Comparison of ENCODE assay signal across 15 cellular contexts in genomic region chr7:68107256-68107655, GRCh38.
A peak's percentile ranks its signal among the peaks of the same experiment; 100 is the strongest.
DNase-seq lines count a peak whose midpoint lies in the region; ATAC-seq, FAIRE-seq and TF ChIP-seq lines count a peak whose summit lies in the region.
"Had no signal": no experiment of that assay in that cellular context is flagged by ENCODE, and none has a peak within 500 bp of the region (broad histone marks: within the 10 kb centered on the region; RNA-seq: fewer than 3 reads in every experiment).

No MANE protein-coding gene starts in this region.

- POLR2A ChIA-PET in H1 (lab: Charles Lee; ENCODE audit: partially characterized antibody), result no interaction called here

- no peak overlapping the region for H4K8ac ChIP-seq in H1 (ENCODE audit: extremely low read depth, insufficient read depth, low read length)

- H3K9ac ChIP-seq in H1 (replicated peaks in 1 of 4; ENCODE audit: extremely low read depth in 1 of 4, low read depth in 3 of 4, low read length in 3 of 4), result no peak overlapping the region

- no peak for FAIRE-seq in H1 (lab: Jason Lieb, UNC)

- H3K4ac ChIP-seq in H1 (replicated peaks; ENCODE audit: insufficient read length, low read depth, low read length), result no peak overlapping the region

- TF ChIP-seq RAD21 in H1 (IDR thresholded peaks at IDR 0.05 in 1 of 2, conservative IDR thresholded peaks at IDR 0.05 in 1 of 2; ENCODE audit: low read depth in 2 of 2, low read length in 2 of 2), result no peak

- ATAC-seq in Right ventricle myocardium inferior, result peak; percentile 87
- ATAC-seq in HG03095 (IDR thresholded peaks at IDR 0.05; ENCODE audit: unreplicated experiment), result no peak
- ATAC-seq in lower lobe of right lung, result no peak

- H3K23me2 ChIP-seq in H1 (ENCODE audit: low read depth, low read length), result no peaks in the 10 kb centered on the region

- no peaks in the 10 kb centered on the region for H3K27me3 ChIP-seq in H1 (replicated peaks in 1 of 4; ENCODE audit: control insufficient read depth in 3 of 4, extremely low read depth in 1 of 4, insufficient read depth in 3 of 4, low read length in 3 of 4)
- no peaks in the 10 kb centered on the region for H3K27me3 ChIP-seq in lower lobe of right lung (ENCODE audit: low read depth)

- H3K9me3 ChIP-seq in H1 (ENCODE audit: insufficient read depth in 2 of 2, low read depth in 1 of 2, low read length in 1 of 2) (no peaks in the 10 kb centered on the region), lower lobe of right lung (no peaks in the 10 kb centered on the region)

- H2BK15ac ChIP-seq in H1 (ENCODE audit: low read length), result no peak overlapping the region

- H3K79me2 ChIP-seq in H1 (ENCODE audit: control insufficient read depth in 1 of 2, insufficient read depth in 2 of 2, low read length in 2 of 2), result no peaks in the 10 kb centered on the region

- H2BK5ac ChIP-seq in H1 (ENCODE audit: low read depth, low read length), result no peak overlapping the region

- H3K56ac ChIP-seq in H1 (replicated peaks; ENCODE audit: insufficient read length, low read depth, low read length), result no peak overlapping the region

- H4K5ac ChIP-seq in H1 (ENCODE audit: insufficient read length, low read depth, low read length), result no peak overlapping the region

- no peak for TF ChIP-seq EP300 in H1 (IDR thresholded peaks at IDR 0.05; ENCODE audit: borderline replicate concordance in 1 of 2, low read depth in 2 of 2, low read length in 2 of 2)

- no peaks in the 10 kb centered on the region for H3K79me1 ChIP-seq in H1 (ENCODE audit: low read depth, low read length)

- H2AK5ac ChIP-seq in H1 (ENCODE audit: low read depth, low read length), result no peak overlapping the region

- H3K4me3 ChIP-seq in H1 (ENCODE audit: extremely low read depth in 1 of 4, insufficient read depth in 2 of 4, low read depth in 3 of 4, low read length in 4 of 4), result no peak overlapping the region
- H3K4me3 ChIP-seq in lower lobe of right lung, result no peak overlapping the region

- no peaks in the 10 kb centered on the region for H3K36me3 ChIP-seq in H1 (ENCODE audit: control insufficient read depth in 2 of 4, insufficient read depth in 4 of 4, low read length in 3 of 4)
- H3K36me3 ChIP-seq in lower lobe of right lung, result no peaks in the 10 kb centered on the region

- WGBS in H1 (ENCODE audit: extremely low coverage in 1 of 2, insufficient coverage in 1 of 2, insufficient read length in 1 of 2, insufficient replicate concordance in 2 of 2, low coverage in 1 of 2, low lambda C conversion rate in 2 of 2, missing lambda C conversion rate in 1 of 2), 2 experiments, result 90% methylated on average over 11 of the region's 11 CpGs; no CpG with 5 or more reads in 1 of the 2 experiments

- 0 out of 2 replicates have a peak overlapping the region, but pooled peaks have one; percentile 12 for H2BK12ac ChIP-seq in H1 (ENCODE audit: low read depth, low read length)

- TF ChIP-seq POLR2A in H1 (IDR thresholded peaks at IDR 0.05; ENCODE audit: control extremely low read depth in 1 of 2, low read depth in 2 of 2, low read length in 2 of 2), result no peak

- H2BK120ac ChIP-seq in H1 (replicated peaks; ENCODE audit: low read depth, low read length), result no peak overlapping the region

- H2BK20ac ChIP-seq in H1 (ENCODE audit: low read length), result no peak overlapping the region

- TF ChIP-seq CTCF in H1 (IDR thresholded peaks at IDR 0.05; ENCODE audit: control extremely low read depth in 1 of 3, insufficient read depth in 1 of 3, low read depth in 1 of 3, low read length in 3 of 3) (no peak), lower lobe of right lung (IDR thresholded peaks at IDR 0.05) (no peak)

- CTCF ChIA-PET in H1 (lab: Charles Lee; ENCODE audit: partially characterized antibody), result interaction anchor here (1.1 kb wide), 1 partner anchor 65 kb away, joined by 3 read pairs; no protein-coding TSS in a partner anchor

- H4K91ac ChIP-seq in H1 (replicated peaks; ENCODE audit: insufficient read length, low read length), result no peak overlapping the region

- H3K4me2 ChIP-seq in H1 (ENCODE audit: insufficient read depth in 1 of 2, low read depth in 2 of 2, low read length in 2 of 2), result no peak overlapping the region

- H4K20me1 ChIP-seq in H1 (replicated peaks in 1 of 2; ENCODE audit: control insufficient read depth in 1 of 2, insufficient read depth in 2 of 2, low read length in 2 of 2), result no peaks in the 10 kb centered on the region

- H3K23ac ChIP-seq in H1 (ENCODE audit: insufficient read length), result no peak overlapping the region

- intact Hi-C loops in Right ventricle myocardium inferior (cut with DNase I) (no loop called here), cardiac septum (cut with DNase I) (no loop called here), lower lobe of right lung (cut with DNase I) (no loop called here)

- H3K4me1 ChIP-seq in H1 (replicated peaks in 1 of 4; ENCODE audit: control insufficient read depth in 3 of 4, insufficient read depth in 4 of 4, low read length in 3 of 4) (peaks cover 0 to 3% (median 0%) of the 10 kb centered on the region in 4 experiments; a peak in 1 of 7 replicates), lower lobe of right lung (no peaks in the 10 kb centered on the region)

- H2AFZ ChIP-seq in H1 (ENCODE audit: low read length), result peak overlapping the region; percentile 73

- no peak overlapping the region for H3K18ac ChIP-seq in H1 (ENCODE audit: extremely low read depth, low read length)

- no peak overlapping the region for H3K27ac ChIP-seq in H1 (ENCODE audit: low read depth, low read length)
- H3K27ac ChIP-seq in lower lobe of right lung, result no peak overlapping the region
- H3K27ac ChIP-seq: C4-2B had no signal

- no peak overlapping the region for H3K14ac ChIP-seq in H1 (ENCODE audit: insufficient read length)

- DNase-seq in Right ventricle myocardium inferior (ENCODE audit: missing footprints), result no peak
- DNase-seq in cardiac septum (ENCODE audit: low spot score), result no peak
- DNase-seq in NCI-H345 treated with DMSO at 0.1 percent for 48 hours (lab: John Stamatoyannopoulos, UW; ENCODE audit: unreplicated experiment), result peak; percentile 22
- no peak for DNase-seq in H1 (ENCODE audit: low read depth in 1 of 2, low spot score in 2 of 2)
- DNase-seq in DMS79 (lab: John Stamatoyannopoulos, UW), result no peak
- no peak for DNase-seq in activated CD8-positive, alpha-beta memory T cell treated with anti-CD3 and anti-CD28 coated beads for 24 hours
- no peak for DNase-seq in lower lobe of right lung
- DNase-seq: activated naive CD4-positive, alpha-beta T cell treated with Interleukin-2 at 50 U/mL for 16 hours; anterior cingulate cortex; endodermal cell; islet precursor cell; NCI-H1417 treated with DMSO at 0.1 percent for 48 hours; stimulated activated CD4-positive, alpha-beta T cell treated with anti-CD3 and anti-CD28 coated beads, Interleukin-12 subunit alpha, Interleukin-12 subunit beta, amount 100 ng/mL, for 4 hours had no signal

TF ChIP-seq in H1, 55 proteins besides CTCF, POLR2A, EP300 and RAD21:
- TF ChIP-seq YY1 (IDR thresholded peaks at IDR 0.05; ENCODE audit: low read depth, low read length) (no peak), E2F6 (IDR thresholded peaks at IDR 0.05) (no peak), CBX5 (IDR thresholded peaks at IDR 0.05; ENCODE audit: low read depth, low read length) (no peak), FOSL1 (IDR thresholded peaks at IDR 0.05; ENCODE audit: insufficient read depth, low read depth, low read length) (no peak), PHF8 (conservative IDR thresholded peaks at IDR 0.05; ENCODE audit: low read depth, low read length) (no peak), JUND (IDR thresholded peaks at IDR 0.05; ENCODE audit: low read length) (no peak), NANOG (IDR thresholded peaks at IDR 0.05; ENCODE audit: insufficient read depth, low read depth, low read length, poor library complexity, severe bottlenecking) (no peak), RFX5 (IDR thresholded peaks at IDR 0.05; ENCODE audit: borderline replicate concordance, low read depth, low read length) (no peak)
